In the genomic region with DNA sequence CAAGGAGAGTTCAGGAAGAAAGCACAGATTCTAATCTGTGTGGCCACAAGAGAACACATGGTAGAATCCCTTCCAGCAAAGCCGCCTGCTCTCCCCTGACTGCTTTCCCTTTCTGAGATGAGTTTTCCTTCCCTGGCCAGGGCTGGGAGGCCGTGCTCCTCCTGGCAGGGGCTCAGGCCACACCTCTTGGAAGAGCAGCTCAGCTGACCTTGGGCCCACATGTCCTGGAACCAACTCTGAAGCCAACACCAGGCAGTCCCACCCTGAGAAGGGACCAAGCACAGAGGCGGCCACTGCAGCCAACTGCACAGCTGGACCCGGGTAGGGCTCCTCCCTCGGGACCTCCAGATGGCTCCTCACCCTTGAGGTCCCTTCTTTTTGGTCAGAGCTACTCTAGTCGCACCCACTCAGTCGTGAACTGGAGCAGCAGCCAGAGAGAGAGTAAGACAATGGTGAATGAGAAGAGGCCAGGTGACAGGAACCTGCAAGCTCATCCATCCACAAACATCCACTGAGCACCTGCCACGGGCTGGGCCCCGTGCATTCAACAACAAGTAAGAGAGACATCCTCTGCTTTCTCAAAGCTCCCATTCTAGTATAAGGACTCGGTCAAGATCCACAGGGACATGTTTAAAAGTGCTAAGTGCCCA, we compare ENCODE assay signal across 8 cellular contexts. TPM values are rescaled to one million over a fixed set of nuclear protein-coding genes. Genes with fewer than 3 reads are reported as not detected.
DNase-seq lines count a peak whose midpoint lies in the region; ATAC-seq and TF ChIP-seq lines count a peak whose summit lies in the region.

No MANE protein-coding gene starts in this region.

- H3K27me3 Mint-ChIP-seq in activated CD8-positive, alpha-beta T cell treated with anti-CD3 and anti-CD28 coated beads, Interleukin-2, amount 10 ng/mL, durations not matched to agents 7 days and 5 days (ENCODE audit: low read depth): no peaks in the 10 kb centered on the region

- H3K79me2 ChIP-seq in DND-41 (ENCODE audit: insufficient read depth, low read length) (peaks cover 100% of the 10 kb centered on the region), MM.1S (ENCODE audit: low read length) (peaks cover 49% of the 10 kb centered on the region)

- H3K4me2 ChIP-seq in DND-41 (ENCODE audit: insufficient read depth, low read length): no peak overlapping the region
- H3K4me2 ChIP-seq in MM.1S (ENCODE audit: low read depth, low read length): no peak overlapping the region

- H3K9me3 ChIP-seq in DND-41 (ENCODE audit: insufficient read depth, low read length, severe bottlenecking): no peaks in the 10 kb centered on the region
- H3K9me3 ChIP-seq in heart left ventricle: no peaks in the 10 kb centered on the region
- H3K9me3 ChIP-seq in MM.1S (replicated peaks; ENCODE audit: insufficient read depth, low read length): no peaks in the 10 kb centered on the region

- H3K9me2 ChIP-seq in MM.1S (replicated peaks; ENCODE audit: insufficient read depth, low read length): no peaks in the 10 kb centered on the region

- H3K27me3 ChIP-seq in DND-41 (ENCODE audit: insufficient read depth, low read length, poor library complexity) (no peaks in the 10 kb centered on the region), heart left ventricle (no peaks in the 10 kb centered on the region), MM.1S (replicated peaks; ENCODE audit: insufficient read depth, low read length) (no peaks in the 10 kb centered on the region)

- CTCF ChIA-PET in activated CD8-positive, alpha-beta T cell treated with anti-CD3 and anti-CD28 coated beads, Interleukin-2, amount 10 ng/mL, durations not matched to agents 7 days and 5 days (lab: Charles Lee): interaction anchor here (1.8 to 10.1 kb wide), 4 partner anchors 7 to 37 kb away, joined by 11 to 156 read pairs (median 41); no protein-coding TSS in a partner anchor

- H4K20me1 ChIP-seq in DND-41 (ENCODE audit: insufficient read depth, low read length) (peaks cover 90% of the 10 kb centered on the region), MM.1S (ENCODE audit: insufficient read depth, low read length) (no peaks in the 10 kb centered on the region)

- H3K27ac Mint-ChIP-seq in activated CD8-positive, alpha-beta T cell treated with anti-CD3 and anti-CD28 coated beads, Interleukin-2, amount 10 ng/mL, durations not matched to agents 7 days and 5 days: peak overlapping the region; percentile 86

- H3K9ac ChIP-seq in DND-41 (ENCODE audit: low read depth, low read length) (no peak overlapping the region), MM.1S (ENCODE audit: low read length) (no peak overlapping the region)

- intact Hi-C loops in heart left ventricle (cut with DNase I): loop anchor here in 6 of 10 donors (2.0 to 10.0 kb wide), 5 partner anchors 33 to 62 kb away; a partner anchor contains a TSS

- TF ChIP-seq CTCF in DND-41 (IDR thresholded peaks at IDR 0.05; ENCODE audit: borderline replicate concordance, extremely low read depth, low read length, poor library complexity, severe bottlenecking) (no peak), heart left ventricle (IDR thresholded peaks at IDR 0.05) (no peak), MM.1S (IDR thresholded peaks at IDR 0.05; ENCODE audit: low read length) (no peak)

- DNase-seq in DND-41 (no peak), heart left ventricle (peak; percentile 84 to 95 (median 91)), putamen (ENCODE audit: low spot score) (peak; percentile 92), hepatic stellate cell (ENCODE audit: low spot score) (no peak), NCI-H1694 treated with DMSO at 0.1 percent for 48 hours (lab: John Stamatoyannopoulos, UW) (no peak), MM.1S (no peak)
- DNase-seq in activated CD8-positive, alpha-beta T cell treated with anti-CD3 and anti-CD28 coated beads, Interleukin-2, amount 10 ng/mL, durations not matched to agents 7 days and 5 days: no peak
- no peak for DNase-seq in activated CD4-positive, alpha-beta T cell treated with anti-CD3 and anti-CD28 coated beads for 4 hours

- ATAC-seq in DND-41 (ENCODE audit: insufficient read depth, low read depth): no peak
- ATAC-seq in activated CD8-positive, alpha-beta T cell treated with anti-CD3 and anti-CD28 coated beads, Interleukin-2, amount 10 ng/mL, durations not matched to agents 7 days and 5 days: no peak
- peak; percentile 67 to 81 (median 71) for ATAC-seq in heart left ventricle

- H3K36me3 Mint-ChIP-seq in activated CD8-positive, alpha-beta T cell treated with anti-CD3 and anti-CD28 coated beads, Interleukin-2, amount 10 ng/mL, durations not matched to agents 7 days and 5 days (ENCODE audit: low read depth): peaks cover 49% of the 10 kb centered on the region

- 16 to 25% (median 19%) methylated on average over 7 to 10 of the region's 10 CpGs for WGBS in heart left ventricle, 4 donors

- H3K9me3 Mint-ChIP-seq in activated CD8-positive, alpha-beta T cell treated with anti-CD3 and anti-CD28 coated beads, Interleukin-2, amount 10 ng/mL, durations not matched to agents 7 days and 5 days (ENCODE audit: insufficient read depth): no peaks in the 10 kb centered on the region

- peak in 1 of 2 donors; percentile 43 for TF ChIP-seq POLR2A in heart left ventricle (IDR thresholded peaks at IDR 0.05)

- no peaks in the 10 kb centered on the region for H3F3A ChIP-seq in MM.1S (ENCODE audit: insufficient read depth, low read length)

- H3K4me1 Mint-ChIP-seq in activated CD8-positive, alpha-beta T cell treated with anti-CD3 and anti-CD28 coated beads, Interleukin-2, amount 10 ng/mL, durations not matched to agents 7 days and 5 days (ENCODE audit: low read depth): peaks cover 88% of the 10 kb centered on the region

- H3K4me3 ChIP-seq in DND-41 (ENCODE audit: low read depth in 1 of 2, low read length in 2 of 2) (no peak overlapping the region), heart left ventricle (peak overlapping the region in 6 of 12 donors; percentile 2 to 26 (median 9)), MM.1S (ENCODE audit: low read length) (no peak overlapping the region)

- no peaks in the 10 kb centered on the region; the same call in 1 of the 2 replicates for H3K4me1 ChIP-seq in DND-41 (ENCODE audit: insufficient read depth, low read length)
- peaks cover 54 to 100% (median 100%) of the 10 kb centered on the region in 12 donors for H3K4me1 ChIP-seq in heart left ventricle
- peaks cover 19% of the 10 kb centered on the region for H3K4me1 ChIP-seq in MM.1S (ENCODE audit: low read length)

- no peak overlapping the region for H2AFZ ChIP-seq in DND-41 (ENCODE audit: low read depth, low read length)
- H2AFZ ChIP-seq in MM.1S (ENCODE audit: low read length): no peak overlapping the region

- POLR2A ChIA-PET in activated CD8-positive, alpha-beta T cell treated with anti-CD3 and anti-CD28 coated beads, Interleukin-2, amount 10 ng/mL, durations not matched to agents 7 days and 5 days (lab: Charles Lee): interaction anchor here (0.9 kb wide), 1 partner anchor 14 kb away, joined by 3 read pairs; no protein-coding TSS in a partner anchor

- no peak overlapping the region for H3K4me3 Mint-ChIP-seq in activated CD8-positive, alpha-beta T cell treated with anti-CD3 and anti-CD28 coated beads, Interleukin-2, amount 10 ng/mL, durations not matched to agents 7 days and 5 days

- peak overlapping the region; percentile 35; the same call in 1 of the 2 replicates for H3K27ac ChIP-seq in DND-41 (ENCODE audit: low read length)
- peak overlapping the region; percentile 88 to 97 (median 93) for H3K27ac ChIP-seq in heart left ventricle
- H3K27ac ChIP-seq in MM.1S (ENCODE audit: low read length): no peak overlapping the region

- H3K36me3 ChIP-seq in DND-41 (ENCODE audit: insufficient read depth, low read length) (peaks cover 92% of the 10 kb centered on the region), heart left ventricle (peaks cover 0 to 30% (median 0%) of the 10 kb centered on the region in 9 donors), MM.1S (replicated peaks; ENCODE audit: insufficient read depth, low read length) (no peaks in the 10 kb centered on the region)

RNA-seq across cellular contexts. Expression of a gene that starts 40.3 kb away (rescaled TPM):
- 10 to 100 TPM; 19.9 to 21.8 TPM for total RNA-seq in activated CD8-positive, alpha-beta T cell treated with anti-CD3 and anti-CD28 coated beads, Interleukin-2, amount 10 ng/mL, durations not matched to agents 7 days and 5 days
- 10 to 100 TPM; 30.2 to 57.7 (median 36.3) TPM for total RNA-seq in heart left ventricle
- 10 to 100 TPM; 23.7 to 25.6 TPM for polyA plus RNA-seq in heart left ventricle

Comparison
In these comparisons a context has a peak if more than half of its experiments do, and no peak if none do; other contexts are left out.
1. ATAC-seq: peak in heart left ventricle (4 of 4); none in DND-41 (single experiment) and activated CD8-positive, alpha-beta T cell treated with anti-CD3 and anti-CD28 coated beads, Interleukin-2, amount 10 ng/mL, durations not matched to agents 7 days and 5 days (single experiment).
2. DNase-seq: peak in heart left ventricle (5 of 5) and putamen (single experiment); none in DND-41 (single experiment), activated CD8-positive, alpha-beta T cell treated with anti-CD3 and anti-CD28 coated beads, Interleukin-2, amount 10 ng/mL, durations not matched to agents 7 days and 5 days (single experiment), hepatic stellate cell (single experiment), activated CD4-positive, alpha-beta T cell treated with anti-CD3 and anti-CD28 coated beads for 4 hours (0 of 2), NCI-H1694 treated with DMSO at 0.1 percent for 48 hours (single experiment) and MM.1S (single experiment).